In genomic region chr18:36745219-36745975, GRCh38 we compare ENCODE assay signal across 20 cellular contexts.
DNase-seq lines count a peak whose midpoint lies in the region; ATAC-seq, FAIRE-seq and TF ChIP-seq lines count a peak whose summit lies in the region.
"Had no signal": no experiment of that assay in that cellular context is flagged by ENCODE, and none has a peak within 500 bp of the region (broad histone marks: within the 10 kb centered on the region; RNA-seq: fewer than 3 reads in every experiment).

No MANE protein-coding gene starts in this region.

- H3K9me1 ChIP-seq in K562 (ENCODE audit: control insufficient read depth, insufficient read depth, low read length) = no peaks in the 10 kb centered on the region

- POLR2A ChIA-PET in K562 (lab: Yijun Ruan, JAX) = interaction anchor here (0.6 to 0.7 kb wide), 2 partner anchors 37 to 454 kb away, joined by 3 read pairs; no protein-coding TSS in a partner anchor

- H3K9me3 Mint-ChIP-seq in type B pancreatic cell = no peaks in the 10 kb centered on the region
- H3K9me3 Mint-ChIP-seq: CD4-positive, alpha-beta T cell had no signal

- no peak for TF ChIP-seq POLR2A in K562 (conservative IDR thresholded peaks at IDR 0.05)

- peak overlapping the region; percentile 25 for H3K27ac Mint-ChIP-seq in type B pancreatic cell
- H3K27ac Mint-ChIP-seq: CD4-positive, alpha-beta T cell had no signal

- no peak overlapping the region for H3K4me2 ChIP-seq in K562 (ENCODE audit: insufficient read depth, low read length)

- no peak for FAIRE-seq in K562 (lab: Jason Lieb, UNC)
- FAIRE-seq: A204.1 had no signal

- H3K4me1 ChIP-seq in K562 (replicated peaks in 1 of 2; ENCODE audit: control insufficient read depth in 2 of 2, insufficient read depth in 2 of 2, low read length in 2 of 2) = no peaks in the 10 kb centered on the region
- H3K4me1 ChIP-seq: Caco-2 had no signal

- 2% methylated on average over 21 of the region's 25 CpGs for WGBS in K562 (ENCODE audit: insufficient coverage, low coverage, missing lambda C conversion rate)

- no peak overlapping the region for H3K9ac ChIP-seq in K562 (ENCODE audit: insufficient read depth in 1 of 2, low read depth in 2 of 2, low read length in 2 of 2)

- intact Hi-C loops in left ventricle myocardium superior (cut with micrococcal nuclease) (no loop called here), cardiac septum (cut with DNase I) (no loop called here), K562 (cut with micrococcal nuclease) (no loop called here)

- peak; percentile 39 for ATAC-seq in left ventricle myocardium superior
- peak; percentile 44 for ATAC-seq in K562
- peak; percentile 65 for ATAC-seq in esophagus mucosa
- ATAC-seq in GM19395 (IDR thresholded peaks at IDR 0.05; ENCODE audit: unreplicated experiment) = no peak
- ATAC-seq: HCT116, PC-3 had no signal

- no peaks in the 10 kb centered on the region for H3K36me3 ChIP-seq in K562 (ENCODE audit: control insufficient read depth, insufficient read depth, low read length)

- H3K4me3 ChIP-seq in K562 = no peak overlapping the region

- TF ChIP-seq EP300 in K562 (IDR thresholded peaks at IDR 0.05; ENCODE audit: low read length) = no peak

- H3K27ac ChIP-seq in K562 (ENCODE audit: extremely low read depth, low read depth, low read length) = no peak overlapping the region

- H3K9me3 ChIP-seq in K562 (replicated peaks; ENCODE audit: control insufficient read depth, insufficient read depth, low read depth, low read length) = no peaks in the 10 kb centered on the region
- H3K9me3 ChIP-seq: Caco-2 had no signal

- H3K36me3 Mint-ChIP-seq in type B pancreatic cell = no peaks in the 10 kb centered on the region

- TF ChIP-seq CTCF in K562 (IDR thresholded peaks at IDR 0.05 in 2 of 3, conservative IDR thresholded peaks at IDR 0.05 in 1 of 3; ENCODE audit: insufficient read depth in 2 of 3, low read depth in 1 of 3, low read length in 3 of 3) (no peak), type B pancreatic cell (conservative IDR thresholded peaks at IDR 0.05) (no peak)

- BruUV-seq in K562 (replicated peaks; lab: Mats Ljungman, UMichigan) = no TSS peak

- DNase-seq in left ventricle myocardium superior = no peak
- no peak for DNase-seq in cardiac septum (ENCODE audit: low spot score)
- no peak for DNase-seq in K562 (ENCODE audit: extremely low read depth in 1 of 4, low spot score in 3 of 4)
- DNase-seq in type B pancreatic cell (ENCODE audit: extremely low spot score, unreplicated experiment) = no peak
- no peak for DNase-seq in ecto neural progenitor cell (ENCODE audit: low spot score)
- DNase-seq in NCI-H748 (lab: John Stamatoyannopoulos, UW; ENCODE audit: unreplicated experiment) = no peak
- DNase-seq: Caco-2; CD4-positive, alpha-beta T cell; GDM1; KG1; NCI-H1417 treated with DMSO at 0.1 percent for 48 hours; NCI-H187 treated with DMSO at 0.1 percent for 48 hours; NCI-H2227 treated with DMSO at 0.1 percent for 48 hours; NCI-H524; PC-3; RPMI8226 had no signal

- no peaks in the 10 kb centered on the region for H4K20me1 ChIP-seq in K562 (replicated peaks; ENCODE audit: control insufficient read depth, insufficient read depth, low read length)

- peaks cover 2 to 30% of the 10 kb centered on the region in 2 experiments; a peak in 4 of 5 replicates for H3K27me3 ChIP-seq in K562 (ENCODE audit: control insufficient read depth in 2 of 2, insufficient read depth in 2 of 2, low read length in 2 of 2)

- no peak overlapping the region for H3K4me3 Mint-ChIP-seq in type B pancreatic cell
- H3K4me3 Mint-ChIP-seq: CD4-positive, alpha-beta T cell had no signal

- no peak for TF ChIP-seq RAD21 in K562 (CRISPR knock-in tag; conservative IDR thresholded peaks at IDR 0.05 in 1 of 2, IDR thresholded peaks at IDR 0.05 in 1 of 2)

- in situ Hi-C loops in K562 (cut with MboI) = no loop called here

- no peak overlapping the region for H2AFZ ChIP-seq in K562 (ENCODE audit: low read depth, low read length)

- H3K27me3 Mint-ChIP-seq in type B pancreatic cell = no peaks in the 10 kb centered on the region
- H3K27me3 Mint-ChIP-seq: CD4-positive, alpha-beta T cell had no signal

- no peaks in the 10 kb centered on the region for H3K4me1 Mint-ChIP-seq in type B pancreatic cell (ENCODE audit: unreplicated experiment)

- no peaks in the 10 kb centered on the region for H3K79me2 ChIP-seq in K562 (ENCODE audit: control insufficient read depth, insufficient read depth, low read length)

- CTCF ChIA-PET in K562 (lab: Yijun Ruan, JAX; ENCODE audit: low intra/inter-chr PET ratio) = no interaction called here

TF ChIP-seq in K562, 482 proteins besides CTCF, POLR2A, EP300 and RAD21:
- TF ChIP-seq ZNF644 (tag; IDR thresholded peaks at IDR 0.05; ENCODE audit: low read depth) = no peak
- TF ChIP-seq POLR2G (IDR thresholded peaks at IDR 0.05; ENCODE audit: low read depth, low read length) = no peak
- no peak for TF ChIP-seq E2F3 (CRISPR knock-in tag; IDR thresholded peaks at IDR 0.05)
- TF ChIP-seq ZBTB9 (CRISPR knock-in tag; IDR thresholded peaks at IDR 0.05) = no peak
- no peak for TF ChIP-seq ATF1 (CRISPR knock-in tag; IDR thresholded peaks at IDR 0.05)
- no peak for TF ChIP-seq ATF1 (tag; IDR thresholded peaks at IDR 0.05)
- no peak for TF ChIP-seq POLR2AphosphoS2 (IDR thresholded peaks at IDR 0.05; ENCODE audit: low read length)
- no peak for TF ChIP-seq MXD1 (CRISPR knock-in tag; IDR thresholded peaks at IDR 0.05; ENCODE audit: borderline replicate concordance, poor library complexity, severe bottlenecking)
- no peak for TF ChIP-seq BCL6 (CRISPR knock-in tag; IDR thresholded peaks at IDR 0.05)
- TF ChIP-seq ZNF3 (CRISPR knock-in tag; IDR thresholded peaks at IDR 0.05) = no peak
- TF ChIP-seq BRF1 (IDR thresholded peaks at IDR 0.05; ENCODE audit: borderline replicate concordance, extremely low read depth, insufficient read length) = no peak
- no peak for TF ChIP-seq SMAD1 (IDR thresholded peaks at IDR 0.05; ENCODE audit: low read depth, low read length, partially characterized antibody)
